Comparison of ENCODE assay signal across 8 cellular contexts in genomic region chr1:64505944-64506658, GRCh38. TPM values are rescaled to one million over a fixed set of nuclear protein-coding genes. Genes with fewer than 3 reads are reported as not detected.
DNase-seq lines count a peak whose midpoint lies in the region; ATAC-seq and TF ChIP-seq lines count a peak whose summit lies in the region.

No MANE protein-coding gene starts in this region.

- peak overlapping the region; percentile 46 to 56 for H3K4me3 ChIP-seq in foreskin fibroblast (ENCODE audit: low read depth in 1 of 2, low read length in 2 of 2)

- intact Hi-C loops in CD4-positive, alpha-beta T cell (cut with DNase I, micrococcal nuclease) = loop anchor here (5.0 kb wide), 3 partner anchors 34 to 46 kb away; partner anchors contain the start of gene CACHD1 (in 1 of the 2)

- POLR2A ChIA-PET in CD4-positive, alpha-beta T cell (lab: Charles Lee) = interaction anchor here (1.1 kb wide), 1 partner anchor 32 kb away, joined by 5 read pairs; no protein-coding TSS in a partner anchor

- peak overlapping the region; percentile 2 for H3K27ac ChIP-seq in CD4-positive, alpha-beta T cell (ENCODE audit: low read depth, low read length)

- CTCF ChIA-PET in CD4-positive, alpha-beta T cell (lab: Charles Lee) = no interaction called here

- H3K27me3 Mint-ChIP-seq in CD4-positive, alpha-beta T cell = peaks cover 5% of the 10 kb centered on the region
- peaks cover 26% of the 10 kb centered on the region for H3K27me3 Mint-ChIP-seq in activated T-cell treated with anti-CD3 and anti-CD28 coated beads, Interleukin-2, amount 50 U/mL, for 24 hours

- peak overlapping the region; percentile 90 for H3K4me3 Mint-ChIP-seq in CD4-positive, alpha-beta T cell
- H3K4me3 Mint-ChIP-seq in activated T-cell treated with anti-CD3 and anti-CD28 coated beads, Interleukin-2, amount 50 U/mL, for 24 hours = peak overlapping the region; percentile 76

- H3K27ac Mint-ChIP-seq in CD4-positive, alpha-beta T cell = peak overlapping the region; percentile 82
- peak overlapping the region; percentile 85 for H3K27ac Mint-ChIP-seq in activated T-cell treated with anti-CD3 and anti-CD28 coated beads, Interleukin-2, amount 50 U/mL, for 24 hours

- no peaks in the 10 kb centered on the region for H3K9me3 ChIP-seq in CD4-positive, alpha-beta T cell (ENCODE audit: control insufficient read depth, low read length)

- H3K9me3 Mint-ChIP-seq in CD4-positive, alpha-beta T cell = no peaks in the 10 kb centered on the region
- no peaks in the 10 kb centered on the region for H3K9me3 Mint-ChIP-seq in activated T-cell treated with anti-CD3 and anti-CD28 coated beads, Interleukin-2, amount 50 U/mL, for 24 hours

- no peak for TF ChIP-seq CTCF in CD4-positive, alpha-beta T cell (IDR thresholded peaks at IDR 0.05)
- no peak for TF ChIP-seq CTCF in foreskin fibroblast (IDR thresholded peaks at IDR 0.05; ENCODE audit: low read depth, low read length)

- H3K27me3 ChIP-seq in CD4-positive, alpha-beta T cell (ENCODE audit: control insufficient read depth, insufficient read depth, low read length) = no peaks in the 10 kb centered on the region

- peak in 7 of 10 experiments; percentile 1 to 23 (median 1) for DNase-seq in CD4-positive, alpha-beta T cell
- peak; percentile 99 for DNase-seq in NCI-H2029 (lab: John Stamatoyannopoulos, UW)
- peak; percentile 52 for DNase-seq in activated T-cell treated with anti-CD3 and anti-CD28 coated beads, Interleukin-2, amount 50 U/mL, for 24 hours
- DNase-seq in foreskin fibroblast = peak in 1 of 2 donors; percentile 18
- DNase-seq in retina = peak; percentile 75
- no peak for DNase-seq in NK-92 treated with Interleukin-12 subunit alpha and Interleukin-12 subunit beta, amount 100 ng/mL, for 24 hours (lab: John Stamatoyannopoulos, UW)
- DNase-seq in SKM-1 treated with dmso at 0.1 percent for 144 hours (lab: John Stamatoyannopoulos, UW; ENCODE audit: unreplicated experiment) = no peak

- peak; percentile 69 for ATAC-seq in CD4-positive, alpha-beta T cell (ENCODE audit: poor library complexity)
- no peak for ATAC-seq in GM21825 (IDR thresholded peaks at IDR 0.05; ENCODE audit: unreplicated experiment)

- H3K36me3 Mint-ChIP-seq in CD4-positive, alpha-beta T cell (ENCODE audit: low read depth) = no peaks in the 10 kb centered on the region
- no peaks in the 10 kb centered on the region for H3K36me3 Mint-ChIP-seq in activated T-cell treated with anti-CD3 and anti-CD28 coated beads, Interleukin-2, amount 50 U/mL, for 24 hours (ENCODE audit: low read depth)

- peaks cover 68% of the 10 kb centered on the region for H3K4me1 Mint-ChIP-seq in CD4-positive, alpha-beta T cell (ENCODE audit: low read depth)
- peaks cover 38% of the 10 kb centered on the region for H3K4me1 Mint-ChIP-seq in activated T-cell treated with anti-CD3 and anti-CD28 coated beads, Interleukin-2, amount 50 U/mL, for 24 hours (ENCODE audit: low read depth)

RNA-seq across cellular contexts. Expression of gene CACHD1, which starts 36.2 kb away (rescaled TPM):
- 1 to 10 TPM; 6.2 to 7.1 TPM for total RNA-seq in CD4-positive, alpha-beta T cell

Comparison
In these comparisons a context has a peak if more than half of its experiments do, and no peak if none do; other contexts are left out.
1. DNase-seq: peak in CD4-positive, alpha-beta T cell (7 of 10), NCI-H2029 (single experiment), activated T-cell treated with anti-CD3 and anti-CD28 coated beads, Interleukin-2, amount 50 U/mL, for 24 hours (single experiment) and retina (single experiment); none in NK-92 treated with Interleukin-12 subunit alpha and Interleukin-12 subunit beta, amount 100 ng/mL, for 24 hours (single experiment) and SKM-1 treated with dmso at 0.1 percent for 144 hours (single experiment).